ENCODE assay signal across 19 cellular contexts in genomic region chr20:9270831-9271230, GRCh38.
DNase-seq lines count a peak whose midpoint lies in the region; ATAC-seq, FAIRE-seq and TF ChIP-seq lines count a peak whose summit lies in the region.
"Had no signal": no experiment of that assay in that cellular context is flagged by ENCODE, and none has a peak within 500 bp of the region (broad histone marks: within the 10 kb centered on the region; RNA-seq: fewer than 3 reads in every experiment).

No MANE protein-coding gene starts in this region.

- intact Hi-C loops in HepG2 (cut with micrococcal nuclease; ENCODE audit: unreplicated experiment) (no loop called here), right lobe of liver (cut with DNase I) (no loop called here), left ventricle myocardium superior (cut with micrococcal nuclease) (no loop called here), body of pancreas (cut with DNase I) (no loop called here), lower leg skin (cut with DNase I; ENCODE audit: low total_unique reads) (no loop called here)

- TF ChIP-seq POLR2A in HepG2 (IDR thresholded peaks at IDR 0.05; ENCODE audit: insufficient read depth in 1 of 2, low read depth in 2 of 2, low read length in 2 of 2) (no peak), right lobe of liver (IDR thresholded peaks at IDR 0.05) (no peak), body of pancreas (IDR thresholded peaks at IDR 0.05) (no peak), lower leg skin (IDR thresholded peaks at IDR 0.05) (no peak)

- no peak overlapping the region for H3K27ac Mint-ChIP-seq in effector memory CD8-positive, alpha-beta T cell
- H3K27ac Mint-ChIP-seq: activated naive CD4-positive, alpha-beta T cell treated with anti-CD3 and anti-CD28 coated beads for 36 hours; stimulated activated naive CD8-positive, alpha-beta T cell treated with anti-CD3 and anti-CD28 coated beads, Interleukin-15, amount 100 ng/mL, for 72 hours had no signal

- no peaks in the 10 kb centered on the region for H3K36me3 Mint-ChIP-seq in effector memory CD8-positive, alpha-beta T cell (ENCODE audit: insufficient read depth)

- H3K4me3 ChIP-seq in HepG2 (replicated peaks in 1 of 3; ENCODE audit: insufficient read depth in 1 of 3, low read depth in 2 of 3, low read length in 3 of 3), result no peak overlapping the region
- H3K4me3 ChIP-seq in right lobe of liver, result no peak overlapping the region
- no peak overlapping the region for H3K4me3 ChIP-seq in astrocyte of the spinal cord (ENCODE audit: low read depth, low read length)
- H3K4me3 ChIP-seq in body of pancreas, result no peak overlapping the region
- H3K4me3 ChIP-seq in lower leg skin (ENCODE audit: low read depth, poor library complexity, severe bottlenecking), result no peak overlapping the region
- H3K4me3 ChIP-seq: Peyer's patch, skin epidermis, vagina had no signal

- in situ Hi-C loops in HepG2 (cut with HindIII; ENCODE audit: extremely low pct_ligation_motif_present, low pct_unique_long_range_greater_than_20kb), result no loop called here
- in situ Hi-C loops in astrocyte of the spinal cord (cut with HindIII; ENCODE audit: low sequenced_read_pairs), result no loop called here

- no peak for ATAC-seq in HepG2
- ATAC-seq in right lobe of liver, result no peak
- ATAC-seq in left ventricle myocardium superior, result peak; percentile 65
- no peak for ATAC-seq in body of pancreas
- ATAC-seq in effector memory CD8-positive, alpha-beta T cell (replicated peaks), result no peak
- ATAC-seq: stimulated activated naive CD8-positive, alpha-beta T cell treated with anti-CD3 and anti-CD28 coated beads, Interleukin-15, amount 100 ng/mL, for 72 hours had no signal

- H3K27me3 Mint-ChIP-seq in effector memory CD8-positive, alpha-beta T cell, result no peaks in the 10 kb centered on the region
- H3K27me3 Mint-ChIP-seq: stimulated activated naive CD8-positive, alpha-beta T cell treated with anti-CD3 and anti-CD28 coated beads, Interleukin-15, amount 100 ng/mL, for 72 hours had no signal

- FAIRE-seq in HepG2 (lab: Jason Lieb, UNC), result peak; percentile 23

- no peaks in the 10 kb centered on the region for H3K9me3 ChIP-seq in HepG2 (ENCODE audit: low read length)
- H3K9me3 ChIP-seq in right lobe of liver, result no peaks in the 10 kb centered on the region
- H3K9me3 ChIP-seq in body of pancreas, result no peaks in the 10 kb centered on the region
- H3K9me3 ChIP-seq: Peyer's patch, vagina had no signal

- TF ChIP-seq CTCF in HepG2 (CRISPR knock-in tag; IDR thresholded peaks at IDR 0.05) (no peak), right lobe of liver (IDR thresholded peaks at IDR 0.05) (no peak), astrocyte of the spinal cord (IDR thresholded peaks at IDR 0.05; ENCODE audit: low read depth, low read length) (no peak), body of pancreas (IDR thresholded peaks at IDR 0.05) (no peak), lower leg skin (IDR thresholded peaks at IDR 0.05) (no peak)

- H3K27me3 ChIP-seq in HepG2 (ENCODE audit: control insufficient read depth in 1 of 2, insufficient read depth in 2 of 2, low read length in 2 of 2), result no peaks in the 10 kb centered on the region
- H3K27me3 ChIP-seq in right lobe of liver, result no peaks in the 10 kb centered on the region
- H3K27me3 ChIP-seq in body of pancreas, result no peaks in the 10 kb centered on the region
- H3K27me3 ChIP-seq: Peyer's patch, vagina had no signal

- no peaks in the 10 kb centered on the region for H3K79me2 ChIP-seq in HepG2 (ENCODE audit: insufficient read depth, low read length)

- no peaks in the 10 kb centered on the region for H3K4me1 Mint-ChIP-seq in effector memory CD8-positive, alpha-beta T cell (ENCODE audit: low read depth in 2 of 2)
- H3K4me1 Mint-ChIP-seq: stimulated activated naive CD8-positive, alpha-beta T cell treated with anti-CD3 and anti-CD28 coated beads, Interleukin-15, amount 100 ng/mL, for 72 hours had no signal

- H3K4me1 ChIP-seq in HepG2 (ENCODE audit: insufficient read depth, low read length) (no peaks in the 10 kb centered on the region), right lobe of liver (no peaks in the 10 kb centered on the region), body of pancreas (no peaks in the 10 kb centered on the region)
- H3K4me1 ChIP-seq: Peyer's patch, vagina had no signal

- no peaks in the 10 kb centered on the region for H4K20me1 ChIP-seq in HepG2 (ENCODE audit: insufficient read depth, low read length)

- CTCF ChIA-PET in HepG2 (lab: Yijun Ruan, JAX; ENCODE audit: low intra/inter-chr PET ratio, low total read pairs), result no interaction called here

- H3K9ac ChIP-seq in HepG2 (ENCODE audit: insufficient read depth, low read depth, low read length), result no peak overlapping the region

- no TSS peak for BruUV-seq in HepG2 (replicated peaks; lab: Mats Ljungman, UMichigan)

- TF ChIP-seq EP300 in HepG2 (IDR thresholded peaks at IDR 0.05; ENCODE audit: low read depth in 2 of 2, low read length in 2 of 2) (no peak), HepG2 (CRISPR knock-in tag; IDR thresholded peaks at IDR 0.05; ENCODE audit: borderline replicate concordance) (no peak)

- no peak overlapping the region for H2AFZ ChIP-seq in HepG2 (ENCODE audit: low read length)

- POLR2A ChIA-PET in HepG2 (lab: Yijun Ruan, JAX), result no interaction called here

- no peak overlapping the region for H3K4me3 Mint-ChIP-seq in effector memory CD8-positive, alpha-beta T cell
- H3K4me3 Mint-ChIP-seq: activated naive CD4-positive, alpha-beta T cell treated with anti-CD3 and anti-CD28 coated beads for 36 hours; stimulated activated naive CD8-positive, alpha-beta T cell treated with anti-CD3 and anti-CD28 coated beads, Interleukin-15, amount 100 ng/mL, for 72 hours had no signal

- TF ChIP-seq RAD21 in HepG2 (CRISPR knock-in tag; IDR thresholded peaks at IDR 0.05), result no peak

- H3K9me3 Mint-ChIP-seq in effector memory CD8-positive, alpha-beta T cell, result peaks cover 8 to 24% of the 10 kb centered on the region in 2 donors

- H3K36me3 ChIP-seq in HepG2 (replicated peaks in 1 of 2; ENCODE audit: control insufficient read depth in 1 of 2, insufficient read depth in 2 of 2, low read length in 2 of 2) (no peaks in the 10 kb centered on the region), right lobe of liver (no peaks in the 10 kb centered on the region), body of pancreas (replicated peaks in 1 of 2; ENCODE audit: insufficient read depth in 1 of 2, low read depth in 2 of 2) (no peaks in the 10 kb centered on the region)
- H3K36me3 ChIP-seq: Peyer's patch, vagina had no signal

- no peak for DNase-seq in HepG2 (ENCODE audit: low spot score)
- no peak for DNase-seq in right lobe of liver
- DNase-seq in astrocyte of the spinal cord (ENCODE audit: low read depth, low spot score), result peak; percentile 74
- no peak for DNase-seq in left ventricle myocardium superior
- no peak for DNase-seq in NCI-H1694 (lab: John Stamatoyannopoulos, UW)
- no peak for DNase-seq in body of pancreas
- DNase-seq in effector memory CD8-positive, alpha-beta T cell, result no peak
- DNase-seq in lower leg skin (ENCODE audit: low spot score in 2 of 2), result no peak
- DNase-seq: ACHN; activated CD4-positive, CD25-positive, alpha-beta regulatory T cell treated with anti-CD3 and anti-CD28 coated beads, Interleukin-2, amount 50 U/mL, for 72 hours; activated CD8-positive, alpha-beta memory T cell treated with anti-CD3 and anti-CD28 coated beads, Interleukin-2, amount 50 U/mL, for 4 hours; activated naive CD4-positive, alpha-beta T cell treated with anti-CD3 and anti-CD28 coated beads for 36 hours; GOT3; NCI-H1105 treated with DMSO at 0.1 percent for 48 hours; NCI-H748 treated with DMSO at 0.1 percent for 48 hours; Peyer's patch; stimulated activated naive CD8-positive, alpha-beta T cell treated with anti-CD3 and anti-CD28 coated beads, Interleukin-15, amount 100 ng/mL, for 72 hours had no signal

- H3K4me2 ChIP-seq in HepG2 (ENCODE audit: low read depth, low read length), result no peak overlapping the region

- H3K27ac ChIP-seq in HepG2 (ENCODE audit: extremely low read length, insufficient read depth, low read length) (no peak overlapping the region), right lobe of liver (no peak overlapping the region), body of pancreas (no peak overlapping the region)
- H3K27ac ChIP-seq: Peyer's patch, vagina had no signal

TF ChIP-seq in HepG2, 621 proteins besides CTCF, POLR2A, EP300 and RAD21 (continues in another document):
- no peak for TF ChIP-seq ZNF136 (CRISPR knock-in tag; IDR thresholded peaks at IDR 0.05; ENCODE audit: low read depth)
- TF ChIP-seq NFE2L2 (IDR thresholded peaks at IDR 0.05; ENCODE audit: low read length), result peak; percentile 32; the same call in 1 of the 2 replicates
- no peak for TF ChIP-seq HINFP (CRISPR knock-in tag; IDR thresholded peaks at IDR 0.05; ENCODE audit: low read depth)
- no peak for TF ChIP-seq SUZ12 (IDR thresholded peaks at IDR 0.05; ENCODE audit: low read depth, low read length)
- TF ChIP-seq, protein P1, sequence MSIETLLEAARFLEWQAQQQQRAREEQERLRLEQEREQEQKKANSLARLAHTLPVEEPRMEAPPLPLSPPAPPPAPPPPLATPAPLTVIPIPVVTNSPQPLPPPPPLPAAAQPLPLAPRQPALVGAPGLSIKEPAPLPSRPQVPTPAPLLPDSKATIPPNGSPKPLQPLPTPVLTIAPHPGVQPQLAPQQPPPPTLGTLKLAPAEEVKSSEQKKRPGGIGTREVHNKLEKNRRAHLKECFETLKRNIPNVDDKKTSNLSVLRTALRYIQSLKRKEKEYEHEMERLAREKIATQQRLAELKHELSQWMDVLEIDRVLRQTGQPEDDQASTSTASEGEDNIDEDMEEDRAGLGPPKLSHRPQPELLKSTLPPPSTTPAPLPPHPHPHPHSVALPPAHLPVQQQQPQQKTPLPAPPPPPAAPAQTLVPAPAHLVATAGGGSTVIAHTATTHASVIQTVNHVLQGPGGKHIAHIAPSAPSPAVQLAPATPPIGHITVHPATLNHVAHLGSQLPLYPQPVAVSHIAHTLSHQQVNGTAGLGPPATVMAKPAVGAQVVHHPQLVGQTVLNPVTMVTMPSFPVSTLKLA (IDR thresholded peaks at IDR 0.05), result no peak
- no peak for TF ChIP-seq NFYB (CRISPR knock-in tag; IDR thresholded peaks at IDR 0.05)
- no peak for TF ChIP-seq ZBTB7B (CRISPR knock-in tag; IDR thresholded peaks at IDR 0.05)
- TF ChIP-seq MAFK (conservative IDR thresholded peaks at IDR 0.05 in 1 of 2, IDR thresholded peaks at IDR 0.05 in 1 of 2; ENCODE audit: low read length in 2 of 2), result 0 out of 4 replicates have a peak, but pooled peaks of 1 of the 2 experiments have one; percentile 16
- TF ChIP-seq ZKSCAN5 (CRISPR knock-in tag; IDR thresholded peaks at IDR 0.05), result no peak
- TF ChIP-seq CENPX (CRISPR knock-in tag; IDR thresholded peaks at IDR 0.05), result no peak
